Comparison of ENCODE assay signal across 19 cellular contexts in the genomic region with DNA sequence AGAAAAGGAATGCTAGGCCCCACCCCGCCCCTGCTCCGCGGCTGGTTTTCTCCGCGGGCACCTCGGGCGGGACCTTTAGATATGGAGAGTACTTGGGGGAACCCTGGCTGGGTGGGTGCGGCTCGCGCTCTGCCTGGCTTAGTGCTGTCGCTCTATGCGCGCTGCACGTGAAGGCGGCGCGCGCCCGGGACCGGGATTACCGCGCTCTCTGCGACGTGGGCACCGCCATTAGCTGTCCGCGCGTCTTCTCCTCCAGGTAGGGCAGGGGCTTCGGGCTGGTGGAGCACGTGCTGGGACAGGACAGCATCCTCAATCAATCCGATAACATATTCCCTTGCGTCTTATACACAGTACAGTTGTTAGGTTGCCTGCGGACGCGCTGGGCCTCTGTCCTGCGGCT. TPM values are rescaled to one million over a fixed set of nuclear protein-coding genes. Genes with fewer than 3 reads are reported as not detected.
"Had no signal": no experiment of that assay in that cellular context is flagged by ENCODE, and none has a peak within 500 bp of the region (broad histone marks: within the 10 kb centered on the region; RNA-seq: fewer than 3 reads in every experiment).

No MANE protein-coding gene starts in this region.

- H3K36me3 ChIP-seq: esophagus muscularis mucosa, lower lobe of right lung had no signal

- H3K9me3 Mint-ChIP-seq: activated T-helper 17 cell treated with anti-CD3 and anti-CD28 coated beads, Interleukin-2, amount 50 U/mL, for 72 hours had no signal

- H3K4me1 Mint-ChIP-seq: activated T-helper 17 cell treated with anti-CD3 and anti-CD28 coated beads, Interleukin-2, amount 50 U/mL, for 72 hours; nephron progenitor cell had no signal

- H3K27me3 ChIP-seq: esophagus muscularis mucosa had no signal

- H3K4me3 Mint-ChIP-seq: activated T-helper 17 cell treated with anti-CD3 and anti-CD28 coated beads, Interleukin-2, amount 50 U/mL, for 72 hours; mesothelial cell of epicardium; nephron progenitor cell had no signal

- H3K27ac Mint-ChIP-seq: activated T-helper 17 cell treated with anti-CD3 and anti-CD28 coated beads, Interleukin-2, amount 50 U/mL, for 72 hours; mesothelial cell of epicardium; nephron progenitor cell had no signal

- ATAC-seq: activated T-helper 17 cell treated with anti-CD3 and anti-CD28 coated beads, Interleukin-2, amount 50 U/mL, for 72 hours; left cardiac atrium had no signal

- H3K27me3 Mint-ChIP-seq: activated T-helper 17 cell treated with anti-CD3 and anti-CD28 coated beads, Interleukin-2, amount 50 U/mL, for 72 hours had no signal

- H3K27ac ChIP-seq: dorsolateral prefrontal cortex, esophagus muscularis mucosa, lower lobe of right lung had no signal

- H3K4me1 ChIP-seq: esophagus muscularis mucosa, lower lobe of right lung had no signal

- H3K36me3 Mint-ChIP-seq: mesothelial cell of epicardium had no signal

- H3K4me3 ChIP-seq: esophagus muscularis mucosa, lower lobe of right lung had no signal

- H3K9me3 ChIP-seq: esophagus muscularis mucosa, lower lobe of right lung had no signal

- DNase-seq: activated CD4-positive, alpha-beta T cell treated with anti-CD3 and anti-CD28 coated beads for 1 hour; activated CD4-positive, alpha-beta T cell treated with anti-CD3 and anti-CD28 coated beads, Interleukin-2, amount 50 U/mL, for 4 hours; activated naive CD4-positive, alpha-beta T cell treated with Interleukin-2 at 50 U/mL for 16 hours; anterior cingulate cortex; dorsolateral prefrontal cortex; left cardiac atrium; lower lobe of right lung; nephron progenitor cell; stimulated activated CD4-positive, alpha-beta T cell treated with anti-CD3 and anti-CD28 coated beads, Interleukin-15, amount 100 ng/mL, for 24 hours; stimulated activated CD4-positive, alpha-beta T cell treated with anti-CD3 and anti-CD28 coated beads, Interleukin-4, amount 100 ng/mL, for 24 hours; stimulated activated naive CD4-positive, alpha-beta T cell treated with Interleukin-2 at 50 U/mL for 16 hours; trophoblast cell had no signal

RNA-seq across cellular contexts. Expression of a gene that starts 56.0 kb away (rescaled TPM):
- total RNA-seq: activated T-helper 17 cell treated with anti-CD3 and anti-CD28 coated beads, Interleukin-2, amount 50 U/mL, for 72 hours; bronchial epithelial cell; dorsolateral prefrontal cortex; esophagus muscularis mucosa; glomerular endothelial cell; left cardiac atrium; lower lobe of right lung; mesothelial cell of epicardium; osteocyte; T-helper 1 cell treated with Interleukin-12 subunit alpha and Interleukin-12 subunit beta and Interleukin-4 antibody, amounts not matched to agents 30 ng/mL and 1 ng/mL, for 36 hours had no signal
